24 cellular contexts compared by ENCODE assay signal in the genomic region with DNA sequence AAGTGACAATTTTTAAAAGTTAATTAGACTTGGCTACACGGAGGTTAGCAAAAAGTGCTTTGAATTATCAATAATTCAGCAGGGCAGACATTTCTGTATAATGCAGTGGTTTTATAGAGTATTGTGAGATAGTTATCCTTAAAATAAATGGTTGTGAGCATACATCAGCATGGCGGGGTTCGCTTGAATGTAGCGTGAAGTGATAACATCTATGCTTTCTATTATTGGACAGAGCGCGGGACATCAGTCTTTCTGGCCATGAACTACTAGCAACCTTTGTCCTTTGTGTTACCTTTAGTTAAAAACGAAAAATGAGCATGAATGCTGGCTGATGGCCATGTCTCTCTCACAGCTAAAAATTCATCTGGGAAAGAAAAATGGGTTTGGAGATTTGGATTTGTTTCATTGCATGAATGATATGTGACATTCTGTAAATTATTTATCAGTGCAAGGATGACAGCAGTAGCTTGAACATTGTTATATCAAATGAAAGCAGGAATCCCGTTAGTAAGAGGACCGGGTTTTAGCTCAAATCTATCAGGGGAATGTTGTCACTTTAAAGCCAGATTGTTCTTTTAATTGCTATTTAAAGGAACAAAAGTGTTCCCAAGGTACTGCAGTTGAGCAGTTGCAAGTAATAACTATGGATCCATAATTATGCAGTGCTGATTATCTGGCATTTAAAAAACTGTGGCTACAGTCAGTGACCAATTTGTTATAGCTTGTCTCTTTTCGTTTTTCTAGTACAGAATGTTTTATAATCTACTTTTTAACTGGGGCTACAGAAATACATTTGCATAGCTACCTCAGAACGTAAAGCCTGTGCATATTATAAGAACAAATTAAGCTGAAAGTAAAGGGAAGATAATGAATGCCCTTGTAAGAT.
DNase-seq lines count a peak whose midpoint lies in the region; ATAC-seq and TF ChIP-seq lines count a peak whose summit lies in the region.
"Had no signal": no experiment of that assay in that cellular context is flagged by ENCODE, and none has a peak within 500 bp of the region (broad histone marks: within the 10 kb centered on the region; RNA-seq: fewer than 3 reads in every experiment).

No MANE protein-coding gene starts in this region.

- no peaks in the 10 kb centered on the region for H3K36me3 ChIP-seq in cardiac muscle cell
- H3K36me3 ChIP-seq: HAP-1 had no signal

- ATAC-seq in Right ventricle myocardium inferior: no peak
- ATAC-seq in left lobe of liver: peak; percentile 89
- ATAC-seq in GM21423 (IDR thresholded peaks at IDR 0.05; ENCODE audit: unreplicated experiment): no peak
- no peak for ATAC-seq in HG02973 (IDR thresholded peaks at IDR 0.05; ENCODE audit: unreplicated experiment)
- ATAC-seq: activated CD4-positive, alpha-beta T cell treated with anti-CD3 and anti-CD28 coated beads for 36 hours; activated CD8-positive, alpha-beta memory T cell treated with anti-CD3 and anti-CD28 coated beads, Interleukin-2, amount 10 ng/mL, durations not matched to agents 7 days and 5 days; GM12878 had no signal

- peak overlapping the region in 4 of 5 experiments; percentile 65 to 94 (median 80) for H3K27ac Mint-ChIP-seq in brain
- H3K27ac Mint-ChIP-seq: activated CD4-positive, alpha-beta T cell treated with anti-CD3 and anti-CD28 coated beads for 36 hours; activated CD8-positive, alpha-beta memory T cell treated with anti-CD3 and anti-CD28 coated beads, Interleukin-2, amount 10 ng/mL, durations not matched to agents 7 days and 5 days; progenitor cell of endocrine pancreas had no signal

- TF ChIP-seq CTCF in cardiac muscle cell (IDR thresholded peaks at IDR 0.05; ENCODE audit: low read depth, low read length) (no peak), brain (conservative IDR thresholded peaks at IDR 0.05) (no peak), coronary artery (IDR thresholded peaks at IDR 0.05) (no peak)

- H3K27ac ChIP-seq in cardiac muscle cell (peak overlapping the region; percentile 7), coronary artery (no peak overlapping the region)
- H3K27ac ChIP-seq: HL-60 had no signal

- no peak overlapping the region for H3K4me3 ChIP-seq in cardiac muscle cell
- H3K4me3 ChIP-seq in coronary artery: no peak overlapping the region
- H3K4me3 ChIP-seq: GM12878, HAP-1 had no signal

- H3K4me1 Mint-ChIP-seq in brain: peaks cover 74% of the 10 kb centered on the region
- H3K4me1 Mint-ChIP-seq: activated CD8-positive, alpha-beta memory T cell treated with anti-CD3 and anti-CD28 coated beads, Interleukin-2, amount 10 ng/mL, durations not matched to agents 7 days and 5 days had no signal

- intact Hi-C loops in Right ventricle myocardium inferior (cut with DNase I): no loop called here

- DNase-seq in cardiac muscle cell (ENCODE audit: low read depth in 1 of 2, low spot score in 1 of 2): no peak
- no peak for DNase-seq in Right ventricle myocardium inferior (ENCODE audit: missing footprints)
- DNase-seq in left lobe of liver (ENCODE audit: low spot score): no peak
- no peak for DNase-seq in hypothalamus (lab: John Stamatoyannopoulos, UW)
- no peak for DNase-seq in coronary artery (ENCODE audit: low spot score)
- DNase-seq: activated CD4-positive, alpha-beta T cell treated with anti-CD3 and anti-CD28 coated beads for 36 hours; activated CD8-positive, alpha-beta memory T cell treated with anti-CD3 and anti-CD28 coated beads, Interleukin-2, amount 10 ng/mL, durations not matched to agents 7 days and 5 days; C1 segment of cervical spinal cord; cerebellar nuclear complex; DMS 273 treated with DMSO at 0.1 percent for 48 hours; islet precursor cell; NCI-H1694 treated with DMSO at 0.1 percent for 48 hours; NCI-H446; NK-92 treated with Interleukin-12 subunit alpha and Interleukin-12 subunit beta, amount 100 ng/mL, for 24 hours; small intestine; stimulated activated CD4-positive, alpha-beta T cell treated with anti-CD3 and anti-CD28 coated beads, Interleukin-4, amount 100 ng/mL, for 1 hour had no signal

- peaks cover 9% of the 10 kb centered on the region for H3K4me1 ChIP-seq in cardiac muscle cell (ENCODE audit: low read depth)

- no peaks in the 10 kb centered on the region for H3K27me3 ChIP-seq in cardiac muscle cell

- H3K4me3 Mint-ChIP-seq in brain: peak overlapping the region in 4 of 5 experiments; percentile 30 to 79 (median 58)
- H3K4me3 Mint-ChIP-seq: activated CD4-positive, alpha-beta T cell treated with anti-CD3 and anti-CD28 coated beads for 36 hours; activated CD8-positive, alpha-beta memory T cell treated with anti-CD3 and anti-CD28 coated beads, Interleukin-2, amount 10 ng/mL, durations not matched to agents 7 days and 5 days; neural crest cell had no signal

- H3K27me3 Mint-ChIP-seq in brain: no peaks in the 10 kb centered on the region
- H3K27me3 Mint-ChIP-seq: activated CD4-positive, alpha-beta T cell treated with anti-CD3 and anti-CD28 coated beads for 36 hours; activated CD8-positive, alpha-beta memory T cell treated with anti-CD3 and anti-CD28 coated beads, Interleukin-2, amount 10 ng/mL, durations not matched to agents 7 days and 5 days; progenitor cell of endocrine pancreas had no signal

- peaks cover 0 to under 1% (median 0%) of the 10 kb centered on the region in 5 experiments for H3K9me3 Mint-ChIP-seq in brain
- H3K9me3 Mint-ChIP-seq: neural crest cell had no signal

- no peaks in the 10 kb centered on the region for H3K9me3 ChIP-seq in cardiac muscle cell (ENCODE audit: low read depth)
- H3K9me3 ChIP-seq: HAP-1 had no signal

- peaks cover 9% of the 10 kb centered on the region for H3K36me3 Mint-ChIP-seq in brain
